ENCODE assay signal across 8 cellular contexts in the genomic region with DNA sequence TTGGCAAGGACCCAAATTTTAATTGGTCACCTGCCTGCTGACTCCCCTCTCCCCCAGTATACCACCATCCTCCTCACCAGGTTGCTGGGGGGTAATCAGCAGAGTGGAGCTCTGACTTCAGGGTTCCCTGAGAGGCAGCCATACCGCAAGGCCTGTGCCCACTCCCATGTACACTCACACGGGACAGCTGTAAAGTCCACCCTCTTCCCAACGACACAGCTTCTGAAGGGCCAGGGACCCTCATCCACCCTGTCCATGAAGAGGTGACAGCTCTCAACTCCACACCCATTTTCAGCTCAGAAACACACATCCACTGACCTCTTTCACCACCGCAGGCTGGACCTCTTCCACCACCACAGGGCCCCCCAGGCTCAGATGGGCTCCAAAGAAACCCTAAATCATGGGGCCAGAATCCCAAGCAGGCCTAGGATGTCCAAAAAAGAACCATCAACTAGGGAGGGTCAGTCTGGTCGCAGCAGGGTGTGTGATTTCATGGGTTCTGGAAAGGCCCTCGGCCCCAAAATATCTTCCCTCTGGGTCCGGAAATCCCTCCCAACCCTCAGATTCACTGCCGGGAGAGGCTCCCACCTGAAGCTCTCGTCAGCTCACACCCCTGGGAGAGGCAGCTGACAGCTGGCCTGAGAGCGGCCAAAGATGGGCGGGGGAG.
DNase-seq lines count a peak whose midpoint lies in the region; ATAC-seq and TF ChIP-seq lines count a peak whose summit lies in the region.
"Had no signal": no experiment of that assay in that cellular context is flagged by ENCODE, and none has a peak within 500 bp of the region (broad histone marks: within the 10 kb centered on the region; RNA-seq: fewer than 3 reads in every experiment).

No MANE protein-coding gene starts in this region.

- no peaks in the 10 kb centered on the region for H3K27me3 ChIP-seq in tibial artery

- H3K4me1 ChIP-seq in tibial artery, result peaks cover 0 to 45% (median 35%) of the 10 kb centered on the region in 4 donors

- H3K36me3 ChIP-seq in tibial artery, result peaks cover 0 to 5% (median 0%) of the 10 kb centered on the region in 3 donors

- no peak for ATAC-seq in central memory CD8-positive, alpha-beta T cell (replicated peaks; ENCODE audit: extremely low read depth, poor library complexity, severe bottlenecking)
- ATAC-seq in memory B cell (ENCODE audit: low read depth) (no peak), HG03565 (IDR thresholded peaks at IDR 0.05; ENCODE audit: unreplicated experiment) (no peak), GM18502 (IDR thresholded peaks at IDR 0.05; ENCODE audit: poor library complexity, unreplicated experiment) (no peak)

- H3K27ac Mint-ChIP-seq in central memory CD8-positive, alpha-beta T cell (ENCODE audit: low read depth), result peak overlapping the region; percentile 88
- H3K27ac Mint-ChIP-seq in memory B cell, result peak overlapping the region; percentile 96

- no peaks in the 10 kb centered on the region for H3K27me3 Mint-ChIP-seq in central memory CD8-positive, alpha-beta T cell
- H3K27me3 Mint-ChIP-seq in memory B cell, result no peaks in the 10 kb centered on the region

- H3K4me3 ChIP-seq in tibial artery, result peak overlapping the region; percentile 0

- intact Hi-C loops in tibial artery (cut with DNase I; ENCODE audit: low total_unique reads), result loop anchor here (10.0 kb wide), 1 partner anchor 79 kb away; the partner anchor contains the start of genes PRICKLE4 and TOMM6

- DNase-seq in NCI-H1105 treated with DMSO at 0.1 percent for 48 hours (lab: John Stamatoyannopoulos, UW) (peak; percentile 30), memory B cell (ENCODE audit: low spot score in 2 of 2) (no peak), tibial artery (no peak), KG1 (lab: John Stamatoyannopoulos, UW) (no peak)
- DNase-seq in central memory CD8-positive, alpha-beta T cell (ENCODE audit: low spot score in 2 of 2), result no peak
- DNase-seq: NCI-H526 treated with DMSO at 0.1 percent for 48 hours had no signal

- H3K4me3 Mint-ChIP-seq in central memory CD8-positive, alpha-beta T cell, result peak overlapping the region; percentile 29
- peak overlapping the region; percentile 94 for H3K4me3 Mint-ChIP-seq in memory B cell

- peaks cover 21% of the 10 kb centered on the region for H3K36me3 Mint-ChIP-seq in central memory CD8-positive, alpha-beta T cell (ENCODE audit: insufficient read depth)
- H3K36me3 Mint-ChIP-seq in memory B cell, result peaks cover 21% of the 10 kb centered on the region

- peak overlapping the region; percentile 86 to 93 for H3K27ac ChIP-seq in tibial artery

- peaks cover 48% of the 10 kb centered on the region for H3K4me1 Mint-ChIP-seq in central memory CD8-positive, alpha-beta T cell
- peaks cover 76% of the 10 kb centered on the region for H3K4me1 Mint-ChIP-seq in memory B cell

- H3K9me3 Mint-ChIP-seq in central memory CD8-positive, alpha-beta T cell, result no peaks in the 10 kb centered on the region
- no peaks in the 10 kb centered on the region for H3K9me3 Mint-ChIP-seq in memory B cell

- no peak for TF ChIP-seq CTCF in tibial artery (IDR thresholded peaks at IDR 0.05)

- no peaks in the 10 kb centered on the region for H3K9me3 ChIP-seq in tibial artery
